33 cellular contexts compared by ENCODE assay signal in the genomic region with DNA sequence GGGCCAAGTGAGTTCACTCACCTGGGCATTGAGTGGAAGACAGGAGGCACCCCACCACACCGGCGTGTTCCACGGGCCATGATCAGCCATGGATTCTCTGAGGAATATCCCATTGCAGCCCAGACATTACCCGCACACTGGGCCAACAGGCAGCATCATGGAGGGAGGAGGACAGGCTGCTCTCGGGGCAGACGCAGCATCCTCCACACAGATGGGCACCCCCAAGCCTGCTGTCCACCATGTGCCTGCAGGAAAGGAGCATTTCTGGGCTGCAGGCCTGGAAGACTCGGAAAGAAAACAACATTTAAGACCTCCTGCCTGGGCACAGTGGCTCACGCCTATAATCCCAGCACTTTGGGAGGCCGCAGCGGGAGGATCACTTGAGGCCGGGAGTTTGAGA.
"Had no signal": no experiment of that assay in that cellular context is flagged by ENCODE, and none has a peak within 500 bp of the region (broad histone marks: within the 10 kb centered on the region; RNA-seq: fewer than 3 reads in every experiment).

No MANE protein-coding gene starts in this region.

- H3K4me1 Mint-ChIP-seq: activated CD4-positive, alpha-beta T cell treated with anti-CD3 and anti-CD28 coated beads for 36 hours; activated CD4-positive, alpha-beta T cell treated with anti-CD3 and anti-CD28 coated beads, Interleukin-2, amount 10 ng/mL, durations not matched to agents 7 days and 5 days; activated CD8-positive, alpha-beta memory T cell treated with anti-CD3 and anti-CD28 coated beads, Interleukin-2, amount 10 ng/mL, durations not matched to agents 7 days and 5 days; activated naive CD8-positive, alpha-beta T cell treated with anti-CD3 and anti-CD28 coated beads for 36 hours; WTC11 had no signal

- H3K27me3 ChIP-seq: cardiac muscle cell, MG63 had no signal

- H3K27ac ChIP-seq: cardiac muscle cell, PC-9 had no signal

- H2AFZ ChIP-seq: PC-9 had no signal

- H3K36me3 ChIP-seq: MG63 had no signal

- H3K9me3 Mint-ChIP-seq: activated CD4-positive, alpha-beta memory T cell treated with anti-CD3 and anti-CD28 coated beads for 36 hours; activated CD4-positive, alpha-beta T cell treated with anti-CD3 and anti-CD28 coated beads, Interleukin-2, amount 10 ng/mL, durations not matched to agents 7 days and 5 days; activated naive CD8-positive, alpha-beta T cell treated with anti-CD3 and anti-CD28 coated beads for 36 hours; central memory CD8-positive, alpha-beta T cell; T-helper 1 cell treated with Interleukin-12 subunit alpha and Interleukin-12 subunit beta and Interleukin-4 antibody, amounts not matched to agents 30 μg/mL and 1 μg/mL, for 36 hours; T-helper 2 cell treated with Interferon-gamma antibody and Interleukin-4, amounts not matched to agents 5 μg/mL and 100 μg/mL, for 36 hours; WTC11 had no signal

- H3K27me3 Mint-ChIP-seq: activated CD4-positive, alpha-beta memory T cell treated with anti-CD3 and anti-CD28 coated beads for 36 hours; activated CD4-positive, alpha-beta T cell treated with anti-CD3 and anti-CD28 coated beads for 36 hours; activated CD4-positive, alpha-beta T cell treated with anti-CD3 and anti-CD28 coated beads, Interleukin-2, amount 10 ng/mL, durations not matched to agents 7 days and 5 days; activated CD8-positive, alpha-beta memory T cell treated with anti-CD3 and anti-CD28 coated beads, Interleukin-2, amount 10 ng/mL, durations not matched to agents 7 days and 5 days; activated naive CD8-positive, alpha-beta T cell treated with anti-CD3 and anti-CD28 coated beads for 36 hours; central memory CD8-positive, alpha-beta T cell had no signal

- H3K4me2 ChIP-seq: PC-9 had no signal

- H3K4me3 ChIP-seq: cardiac muscle cell, K562, MG63, PC-9 had no signal

- H3K27ac Mint-ChIP-seq: activated CD4-positive, alpha-beta memory T cell treated with anti-CD3 and anti-CD28 coated beads for 36 hours; activated CD4-positive, alpha-beta T cell treated with anti-CD3 and anti-CD28 coated beads for 36 hours; activated CD4-positive, alpha-beta T cell treated with anti-CD3 and anti-CD28 coated beads, Interleukin-2, amount 10 ng/mL, durations not matched to agents 7 days and 5 days; activated CD8-positive, alpha-beta memory T cell treated with anti-CD3 and anti-CD28 coated beads, Interleukin-2, amount 10 ng/mL, durations not matched to agents 7 days and 5 days; activated naive CD8-positive, alpha-beta T cell treated with anti-CD3 and anti-CD28 coated beads for 36 hours; T-helper 1 cell treated with Interleukin-12 subunit alpha and Interleukin-12 subunit beta and Interleukin-4 antibody, amounts not matched to agents 30 μg/mL and 1 μg/mL, for 36 hours; T-helper 2 cell treated with Interferon-gamma antibody and Interleukin-4, amounts not matched to agents 5 μg/mL and 100 μg/mL, for 36 hours; WTC11 had no signal

- H3K4me3 Mint-ChIP-seq: activated CD4-positive, alpha-beta memory T cell treated with anti-CD3 and anti-CD28 coated beads for 36 hours; activated CD4-positive, alpha-beta T cell treated with anti-CD3 and anti-CD28 coated beads for 36 hours; activated CD4-positive, alpha-beta T cell treated with anti-CD3 and anti-CD28 coated beads, Interleukin-2, amount 10 ng/mL, durations not matched to agents 7 days and 5 days; activated CD8-positive, alpha-beta memory T cell treated with anti-CD3 and anti-CD28 coated beads, Interleukin-2, amount 10 ng/mL, durations not matched to agents 7 days and 5 days; activated naive CD8-positive, alpha-beta T cell treated with anti-CD3 and anti-CD28 coated beads for 36 hours; central memory CD8-positive, alpha-beta T cell; T-helper 1 cell treated with Interleukin-12 subunit alpha and Interleukin-12 subunit beta and Interleukin-4 antibody, amounts not matched to agents 30 μg/mL and 1 μg/mL, for 36 hours; T-helper 2 cell treated with Interferon-gamma antibody and Interleukin-4, amounts not matched to agents 5 μg/mL and 100 μg/mL, for 36 hours; WTC11 had no signal

- H3K36me3 Mint-ChIP-seq: activated CD4-positive, alpha-beta memory T cell treated with anti-CD3 and anti-CD28 coated beads for 36 hours; activated CD8-positive, alpha-beta memory T cell treated with anti-CD3 and anti-CD28 coated beads, Interleukin-2, amount 10 ng/mL, durations not matched to agents 7 days and 5 days had no signal

- DNase-seq: activated CD4-positive, alpha-beta memory T cell treated with anti-CD3 and anti-CD28 coated beads for 36 hours; activated CD4-positive, alpha-beta T cell treated with anti-CD3 and anti-CD28 coated beads for 36 hours; activated CD4-positive, alpha-beta T cell treated with anti-CD3 and anti-CD28 coated beads, Interleukin-2, amount 10 ng/mL, durations not matched to agents 7 days and 5 days; activated CD8-positive, alpha-beta memory T cell treated with anti-CD3 and anti-CD28 coated beads for 24 hours; activated CD8-positive, alpha-beta memory T cell treated with anti-CD3 and anti-CD28 coated beads, Interleukin-2, amount 10 ng/mL, durations not matched to agents 7 days and 5 days; activated CD8-positive, alpha-beta memory T cell treated with anti-CD3 and anti-CD28 coated beads, Interleukin-2, amount 50 U/mL, for 48 hours; activated effector memory CD4-positive, alpha-beta T cell treated with Interleukin-2 at 50 U/mL for 16 hours; activated naive CD4-positive, alpha-beta T cell; activated naive CD4-positive, alpha-beta T cell treated with anti-CD3 and anti-CD28 coated beads, Interleukin-2, amount 50 U/mL, for 16 hours; activated naive CD8-positive, alpha-beta T cell treated with anti-CD3 and anti-CD28 coated beads for 36 hours; activated T-cell treated with anti-CD3 and anti-CD28 coated beads, Interleukin-2, amount 50 U/mL, for 48 hours; amniotic stem cell; aorta; MG63; NCI-H1048; NCI-H1436; NCI-H1694; NCI-H1930; NCI-H2081 treated with DMSO at 0.1 percent for 48 hours; NCI-H345; NCI-H524 treated with DMSO at 0.1 percent for 48 hours; NCI-H748 treated with DMSO at 0.1 percent for 48 hours; NK-92 treated with Interleukin-12 subunit alpha and Interleukin-12 subunit beta, amount 100 ng/mL, for 24 hours; PC-9; Right ventricle myocardium superior had no signal

- FAIRE-seq: K562, RCC 7860, TTC549 had no signal

- H3K9me3 ChIP-seq: MG63 had no signal
